9 cellular contexts compared by ENCODE assay signal in the genomic region with DNA sequence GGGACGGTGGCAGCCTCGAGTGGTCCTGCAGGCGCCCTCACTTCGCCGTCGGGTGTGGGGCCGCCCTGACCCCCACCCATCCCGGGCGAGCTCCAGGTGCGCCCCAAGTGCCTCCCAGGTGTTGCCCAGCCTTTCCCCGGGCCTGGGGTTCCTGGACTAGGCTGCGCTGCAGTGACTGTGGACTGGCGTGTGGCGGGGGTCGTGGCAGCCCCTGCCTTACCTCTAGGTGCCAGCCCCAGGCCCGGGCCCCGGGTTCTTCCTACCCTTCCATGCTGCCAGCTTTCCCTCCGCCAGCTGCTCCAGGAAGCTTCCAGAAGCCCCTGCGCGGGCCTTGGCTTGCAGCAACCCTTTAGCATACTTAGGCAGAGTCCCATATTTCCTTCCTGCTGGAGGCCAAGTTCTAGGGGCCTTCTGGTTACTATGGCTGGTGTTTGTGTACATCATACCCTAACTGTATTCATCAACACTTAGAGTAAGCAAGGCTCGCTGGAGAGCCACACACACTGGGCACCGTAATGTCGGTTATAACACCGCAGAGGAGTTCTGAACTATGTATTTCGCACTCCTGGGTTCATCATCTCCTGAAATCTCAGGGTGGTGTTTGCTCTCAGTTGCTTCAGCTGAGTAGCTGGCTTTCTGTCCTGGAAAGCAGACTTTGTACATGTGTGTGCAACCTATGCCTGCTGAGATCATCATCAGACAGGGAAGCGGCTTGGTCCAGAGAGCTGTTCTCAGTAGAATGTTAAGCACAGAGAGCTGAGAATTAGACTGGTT. TPM values are rescaled to one million over a fixed set of nuclear protein-coding genes. Genes with fewer than 3 reads are reported as not detected.
DNase-seq lines count a peak whose midpoint lies in the region; ATAC-seq and TF ChIP-seq lines count a peak whose summit lies in the region.
"Had no signal": no experiment of that assay in that cellular context is flagged by ENCODE, and none has a peak within 500 bp of the region (broad histone marks: within the 10 kb centered on the region; RNA-seq: fewer than 3 reads in every experiment).

No MANE protein-coding gene starts in this region.

- H4K20me1 ChIP-seq in OCI-LY7 (ENCODE audit: insufficient read depth, low read length) = no peaks in the 10 kb centered on the region

- peak overlapping the region; percentile 86 for H3K27ac Mint-ChIP-seq in CD8-positive, alpha-beta T cell

- POLR2A ChIA-PET in CD8-positive, alpha-beta T cell (lab: Charles Lee) = interaction anchor here (1.0 to 1.6 kb wide), 5 partner anchors 50 to 834 kb away, joined by 3 to 12 read pairs (median 4); a partner anchor contains a TSS
- POLR2A ChIA-PET in OCI-LY7 (lab: Charles Lee) = interaction anchor here (0.5 to 1.4 kb wide), 6 partner anchors 9 to 1349 kb away, joined by 3 to 4 read pairs (median 3); no protein-coding TSS in a partner anchor

- H3K9ac ChIP-seq in duodenal mucosa (ENCODE audit: low read depth in 1 of 2, low read length in 2 of 2) = peak overlapping the region; percentile 64 to 78
- peak overlapping the region; percentile 61 to 85 for H3K9ac ChIP-seq in mucosa of rectum (ENCODE audit: low read depth in 1 of 2, low read length in 2 of 2)

- H3K9me2 ChIP-seq in OCI-LY7 (ENCODE audit: insufficient read depth, low read length) = no peaks in the 10 kb centered on the region

- no peak for TF ChIP-seq CTCF in CD8-positive, alpha-beta T cell (IDR thresholded peaks at IDR 0.05)
- TF ChIP-seq CTCF in OCI-LY7 (conservative IDR thresholded peaks at IDR 0.05; ENCODE audit: low read length) = no peak

- peak overlapping the region; percentile 63 for H3K27ac ChIP-seq in CD8-positive, alpha-beta T cell (ENCODE audit: low read depth, low read length)
- H3K27ac ChIP-seq in OCI-LY7 (ENCODE audit: low read depth, low read length, poor library complexity, severe bottlenecking) (no peak overlapping the region), duodenal mucosa (ENCODE audit: low read depth, low read length) (peak overlapping the region; percentile 78), mucosa of rectum (ENCODE audit: low read depth in 2 of 2, low read length in 2 of 2) (peak overlapping the region; percentile 53 to 74)

- H3K4me3 ChIP-seq in CD8-positive, alpha-beta T cell (ENCODE audit: low read depth, low read length) = peak overlapping the region; percentile 89
- H3K4me3 ChIP-seq in OCI-LY7 (ENCODE audit: low read depth, low read length, poor library complexity, severe bottlenecking) (peak overlapping the region; percentile 75), duodenal mucosa (ENCODE audit: low read depth in 1 of 2, low read length in 2 of 2) (peak overlapping the region; percentile 82 to 85), mucosa of rectum (ENCODE audit: low read length in 2 of 2) (peak overlapping the region; percentile 78)

- CTCF ChIA-PET in CD8-positive, alpha-beta T cell (lab: Charles Lee) = no interaction called here
- CTCF ChIA-PET in OCI-LY7 (lab: Charles Lee; ENCODE audit: unreplicated experiment) = no interaction called here

- H3K9me3 Mint-ChIP-seq in CD8-positive, alpha-beta T cell = no peaks in the 10 kb centered on the region

- peak overlapping the region; percentile 69 for H3K4me2 ChIP-seq in OCI-LY7 (ENCODE audit: low read length)

- peak overlapping the region; percentile 70; the same call in 1 of the 2 replicates for H2AFZ ChIP-seq in OCI-LY7 (ENCODE audit: low read length)

- no peaks in the 10 kb centered on the region for H3K27me3 ChIP-seq in CD8-positive, alpha-beta T cell (ENCODE audit: insufficient read depth, low read length)
- H3K27me3 ChIP-seq in duodenal mucosa (ENCODE audit: control insufficient read depth in 1 of 2, insufficient read depth in 2 of 2, low read length in 2 of 2) (no peaks in the 10 kb centered on the region), mucosa of rectum (ENCODE audit: control insufficient read depth in 2 of 2, insufficient read depth in 2 of 2, low read length in 2 of 2) (no peaks in the 10 kb centered on the region)

- no peaks in the 10 kb centered on the region for H3K79me2 ChIP-seq in OCI-LY7 (ENCODE audit: insufficient read depth, low read depth, low read length)

- BruUV-seq in OCI-LY7 (replicated peaks; lab: Mats Ljungman, UMichigan) = no TSS peak

- H3K36me3 Mint-ChIP-seq in CD8-positive, alpha-beta T cell = peaks cover 21% of the 10 kb centered on the region

- peaks cover 27% of the 10 kb centered on the region for H3K4me1 Mint-ChIP-seq in CD8-positive, alpha-beta T cell (ENCODE audit: low read depth)

- H3K27me3 Mint-ChIP-seq in CD8-positive, alpha-beta T cell (ENCODE audit: low read depth) = no peaks in the 10 kb centered on the region

- H3K9me3 ChIP-seq in CD8-positive, alpha-beta T cell (ENCODE audit: low read length) = no peaks in the 10 kb centered on the region
- no peaks in the 10 kb centered on the region for H3K9me3 ChIP-seq in OCI-LY7 (ENCODE audit: low read length)
- H3K9me3 ChIP-seq in duodenal mucosa (ENCODE audit: control insufficient read depth in 1 of 2, low read length in 2 of 2) = no peaks in the 10 kb centered on the region
- H3K9me3 ChIP-seq in mucosa of rectum (ENCODE audit: control insufficient read depth in 2 of 2, low read length in 2 of 2) = no peaks in the 10 kb centered on the region

- H3K4me1 ChIP-seq in CD8-positive, alpha-beta T cell (ENCODE audit: insufficient read depth, low read length) = peaks cover 17% of the 10 kb centered on the region
- peaks cover 12% of the 10 kb centered on the region for H3K4me1 ChIP-seq in OCI-LY7 (ENCODE audit: insufficient read depth, low read length, poor library complexity, severe bottlenecking)
- H3K4me1 ChIP-seq in duodenal mucosa (ENCODE audit: control insufficient read depth in 1 of 2, insufficient read depth in 2 of 2, low read length in 2 of 2) = peaks cover 6 to 19% of the 10 kb centered on the region in 2 donors
- H3K4me1 ChIP-seq in mucosa of rectum (ENCODE audit: control insufficient read depth in 2 of 2, insufficient read depth in 2 of 2, low read length in 2 of 2) = peaks cover 9 to 16% of the 10 kb centered on the region in 2 donors

- intact Hi-C loops in CD8-positive, alpha-beta T cell (cut with DNase I, micrococcal nuclease) = loop anchor here (1.0 to 10.0 kb wide), 9 partner anchors 431 to 1420 kb away; a partner anchor contains a TSS
- intact Hi-C loops in OCI-LY7 (cut with micrococcal nuclease; ENCODE audit: unreplicated experiment) = loop anchor here (10.0 kb wide), 1 partner anchor 667 kb away; a partner anchor contains a TSS

- no peaks in the 10 kb centered on the region for H3K36me3 ChIP-seq in CD8-positive, alpha-beta T cell (ENCODE audit: insufficient read depth, low read length)
- H3K36me3 ChIP-seq in OCI-LY7 (ENCODE audit: insufficient read depth, low read length) (no peaks in the 10 kb centered on the region), duodenal mucosa (ENCODE audit: control insufficient read depth in 1 of 2, insufficient read depth in 2 of 2, low read length in 2 of 2) (peaks cover 0 to 5% of the 10 kb centered on the region in 2 donors), mucosa of rectum (ENCODE audit: control insufficient read depth in 2 of 2, insufficient read depth in 2 of 2, low read length in 2 of 2) (peaks cover 0 to under 1% of the 10 kb centered on the region in 2 donors)

- no peak for ATAC-seq in CD8-positive, alpha-beta T cell
- ATAC-seq in GM21528 (IDR thresholded peaks at IDR 0.05; ENCODE audit: low FRiP score, unreplicated experiment) (peak; percentile 22), GM19328 (IDR thresholded peaks at IDR 0.05; ENCODE audit: unreplicated experiment) (no peak)

- DNase-seq in CD8-positive, alpha-beta T cell = peak in 1 of 7 experiments; percentile 50
- DNase-seq in OCI-LY7 (ENCODE audit: low spot score) (peak; percentile 7), ureter (ENCODE audit: low spot score) (peak; percentile 53), A172 (ENCODE audit: low spot score) (no peak)

- peak overlapping the region; percentile 85 for H3K4me3 Mint-ChIP-seq in CD8-positive, alpha-beta T cell

RNA-seq across cellular contexts. Expression of a gene that starts 0.5 kb away (rescaled TPM):
- 1 to 10 TPM; 6.4 to 7.0 TPM for total RNA-seq in CD8-positive, alpha-beta T cell
- 15.4 and 19.7 TPM in 2 replicates for total RNA-seq in OCI-LY7 (2014; rRNA removed; shearing (Covaris generic))
- total RNA-seq in OCI-LY7 (2022) (24.2 and 25.0 TPM in 2 replicates), ureter (38.6 TPM)
- total RNA-seq in A172 (2014; rRNA removed; shearing (Covaris generic)) = not detected in 2 replicates
- total RNA-seq: M059J had no signal
